ENCODE assay signal across 8 cellular contexts in the genomic region with DNA sequence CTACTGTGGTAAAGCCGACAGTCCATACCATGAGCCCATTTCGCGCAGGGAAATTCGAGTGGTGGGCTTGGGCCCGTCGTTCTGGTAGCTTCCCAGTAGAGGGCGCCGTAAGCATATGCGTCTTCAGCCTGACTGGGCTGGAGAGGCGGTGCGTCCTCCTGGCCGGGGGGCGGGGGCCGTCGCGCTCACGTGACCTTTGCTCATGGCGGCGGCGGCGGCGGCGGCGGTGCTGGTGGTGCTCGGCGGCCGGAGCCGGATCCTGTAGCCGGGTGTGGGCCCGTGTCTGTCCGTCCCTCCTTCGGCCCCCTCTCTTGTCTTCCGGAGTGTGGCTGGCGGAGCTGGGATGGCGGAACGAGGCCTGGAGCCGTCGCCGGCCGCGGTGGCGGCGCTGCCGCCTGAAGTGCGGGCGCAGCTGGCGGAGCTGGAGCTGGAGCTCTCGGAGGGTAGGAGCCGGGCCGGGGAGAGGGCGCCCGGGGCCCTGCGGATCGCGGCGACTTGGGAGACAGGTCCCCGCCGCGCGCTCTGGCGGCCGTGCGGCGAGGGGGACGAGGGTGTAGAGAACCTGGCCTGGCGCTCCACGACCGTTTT. TPM values are rescaled to one million over a fixed set of nuclear protein-coding genes. Genes with fewer than 3 reads are reported as not detected.
A peak's percentile ranks its signal among the peaks of the same experiment; 100 is the strongest.
DNase-seq lines count a peak whose midpoint lies in the region; ATAC-seq and TF ChIP-seq lines count a peak whose summit lies in the region.

A gene with protein sequence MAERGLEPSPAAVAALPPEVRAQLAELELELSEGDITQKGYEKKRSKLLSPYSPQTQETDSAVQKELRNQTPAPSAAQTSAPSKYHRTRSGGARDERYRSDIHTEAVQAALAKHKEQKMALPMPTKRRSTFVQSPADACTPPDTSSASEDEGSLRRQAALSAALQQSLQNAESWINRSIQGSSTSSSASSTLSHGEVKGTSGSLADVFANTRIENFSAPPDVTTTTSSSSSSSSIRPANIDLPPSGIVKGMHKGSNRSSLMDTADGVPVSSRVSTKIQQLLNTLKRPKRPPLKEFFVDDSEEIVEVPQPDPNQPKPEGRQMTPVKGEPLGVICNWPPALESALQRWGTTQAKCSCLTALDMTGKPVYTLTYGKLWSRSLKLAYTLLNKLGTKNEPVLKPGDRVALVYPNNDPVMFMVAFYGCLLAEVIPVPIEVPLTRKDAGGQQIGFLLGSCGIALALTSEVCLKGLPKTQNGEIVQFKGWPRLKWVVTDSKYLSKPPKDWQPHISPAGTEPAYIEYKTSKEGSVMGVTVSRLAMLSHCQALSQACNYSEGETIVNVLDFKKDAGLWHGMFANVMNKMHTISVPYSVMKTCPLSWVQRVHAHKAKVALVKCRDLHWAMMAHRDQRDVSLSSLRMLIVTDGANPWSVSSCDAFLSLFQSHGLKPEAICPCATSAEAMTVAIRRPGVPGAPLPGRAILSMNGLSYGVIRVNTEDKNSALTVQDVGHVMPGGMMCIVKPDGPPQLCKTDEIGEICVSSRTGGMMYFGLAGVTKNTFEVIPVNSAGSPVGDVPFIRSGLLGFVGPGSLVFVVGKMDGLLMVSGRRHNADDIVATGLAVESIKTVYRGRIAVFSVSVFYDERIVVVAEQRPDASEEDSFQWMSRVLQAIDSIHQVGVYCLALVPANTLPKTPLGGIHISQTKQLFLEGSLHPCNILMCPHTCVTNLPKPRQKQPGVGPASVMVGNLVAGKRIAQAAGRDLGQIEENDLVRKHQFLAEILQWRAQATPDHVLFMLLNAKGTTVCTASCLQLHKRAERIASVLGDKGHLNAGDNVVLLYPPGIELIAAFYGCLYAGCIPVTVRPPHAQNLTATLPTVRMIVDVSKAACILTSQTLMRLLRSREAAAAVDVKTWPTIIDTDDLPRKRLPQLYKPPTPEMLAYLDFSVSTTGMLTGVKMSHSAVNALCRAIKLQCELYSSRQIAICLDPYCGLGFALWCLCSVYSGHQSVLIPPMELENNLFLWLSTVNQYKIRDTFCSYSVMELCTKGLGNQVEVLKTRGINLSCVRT (N-terminal part only) (plus strand): TSS at position 188 of the 588 bp plus-strand sequence. CDS start 156 bp downstream, at position 344.

- peak within 1 kb of the TSS; percentile 95 for H3K4me3 Mint-ChIP-seq in effector memory CD8-positive, alpha-beta T cell
- peak within 1 kb of the TSS; percentile 95 for H3K4me3 Mint-ChIP-seq in memory B cell

- DNase-seq in COLO668 (lab: John Stamatoyannopoulos, UW; ENCODE audit: unreplicated experiment): peak; percentile 84
- peak; percentile 91 for DNase-seq in GM20000 (ENCODE audit: low spot score)
- peak; percentile 94 for DNase-seq in HT1080 (ENCODE audit: low read depth)
- DNase-seq in NK-92 treated with Interleukin-12 subunit alpha and Interleukin-12 subunit beta, amount 100 ng/mL, for 24 hours (lab: John Stamatoyannopoulos, UW): peak; percentile 87
- peak; percentile 90 to 91 for DNase-seq in activated CD8-positive, alpha-beta memory T cell treated with anti-CD3 and anti-CD28 coated beads for 4 hours (ENCODE audit: low read depth in 2 of 2)
- peak; percentile 95 to 97 (median 96) for DNase-seq in effector memory CD8-positive, alpha-beta T cell
- peak; percentile 96 to 97 for DNase-seq in memory B cell (ENCODE audit: low spot score in 2 of 2)
- DNase-seq in stimulated activated CD8-positive, alpha-beta memory T cell treated with anti-CD3 and anti-CD28 coated beads, Interleukin-12 subunit alpha, Interleukin-12 subunit beta, amount 100 ng/mL, for 1 hour (ENCODE audit: low read depth): peak; percentile 93

- TF ChIP-seq CTCF in GM20000 (IDR thresholded peaks at IDR 0.05; ENCODE audit: extremely low read depth, missing control alignments): peak; percentile 81

- H3K27me3 Mint-ChIP-seq in effector memory CD8-positive, alpha-beta T cell: no peaks in the 10 kb centered on the region
- H3K27me3 Mint-ChIP-seq in memory B cell: no peaks in the 10 kb centered on the region

- peak within 1 kb of the TSS; percentile 88 to 90 for H3K27ac Mint-ChIP-seq in effector memory CD8-positive, alpha-beta T cell
- H3K27ac Mint-ChIP-seq in memory B cell: peak within 1 kb of the TSS; percentile 92

- ATAC-seq in effector memory CD8-positive, alpha-beta T cell (replicated peaks): peak; percentile 91
- peak; percentile 87 for ATAC-seq in memory B cell (ENCODE audit: low read depth)

- H3K4me1 Mint-ChIP-seq in effector memory CD8-positive, alpha-beta T cell (ENCODE audit: low read depth in 2 of 2): peaks cover 29 to 41% of the 10 kb centered on the region in 2 donors
- peaks cover 36% of the 10 kb centered on the region for H3K4me1 Mint-ChIP-seq in memory B cell

- H3K36me3 Mint-ChIP-seq in effector memory CD8-positive, alpha-beta T cell (ENCODE audit: insufficient read depth): peaks cover 8% of the 10 kb centered on the region
- peaks cover 2% of the 10 kb centered on the region for H3K36me3 Mint-ChIP-seq in memory B cell

- no peaks in the 10 kb centered on the region for H3K9me3 Mint-ChIP-seq in effector memory CD8-positive, alpha-beta T cell
- H3K9me3 Mint-ChIP-seq in memory B cell: no peaks in the 10 kb centered on the region

RNA-seq across cellular contexts. Expression of the gene that starts here (rescaled TPM):
- 34.8 and 45.3 TPM in 2 replicates for total RNA-seq in HT1080 (2014; rRNA removed; shearing (Covaris generic))
- polyA plus RNA-seq in HT1080 (2015; cell fraction: cytosol; rRNA removed): 23.0 and 30.7 TPM in 2 replicates
- 51.2 and 52.5 TPM in 2 replicates for polyA plus RNA-seq in HT1080 (2015; cell fraction: nucleus; rRNA removed)

Comparison
In these comparisons a context has a peak if more than half of its experiments do, and no peak if none do; other contexts are left out.
1. Peak in every context shown above with its lines: DNase-seq and ATAC-seq.